Comparison of ENCODE assay signal across 8 cellular contexts in the genomic region with DNA sequence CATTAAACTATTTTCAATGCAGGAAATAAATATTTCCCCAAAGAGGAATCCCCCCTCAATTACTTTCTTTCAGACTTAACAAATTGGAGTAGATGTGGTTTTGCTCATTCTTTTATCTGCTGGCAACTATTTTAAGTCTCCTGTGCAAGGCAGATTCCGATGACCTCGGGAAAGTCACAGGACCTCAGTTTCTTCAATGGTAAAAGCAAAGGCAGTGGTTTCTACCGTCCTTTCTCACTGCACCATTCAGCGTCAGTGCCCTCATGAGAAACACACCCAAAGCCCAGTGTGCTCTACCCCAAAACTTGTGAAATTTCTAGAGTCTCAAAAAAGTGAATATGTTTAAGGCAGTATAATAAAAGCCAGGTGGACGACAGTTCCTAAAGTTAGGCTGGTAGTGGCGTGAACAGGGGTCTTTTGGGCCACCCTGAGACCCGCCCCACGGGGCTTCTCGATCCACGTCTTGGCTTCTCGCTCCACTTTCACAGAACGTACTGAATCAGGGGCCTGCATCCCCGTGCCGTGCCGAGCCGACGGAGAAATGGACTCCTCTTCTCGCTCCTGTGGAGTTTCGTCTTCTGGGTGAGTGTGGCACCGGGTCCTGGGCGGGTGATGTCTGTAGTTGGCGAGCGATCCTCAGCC. TPM values are rescaled to one million over a fixed set of nuclear protein-coding genes. Genes with fewer than 3 reads are reported as not detected.
A peak's percentile ranks its signal among the peaks of the same experiment; 100 is the strongest.
DNase-seq lines count a peak whose midpoint lies in the region; ATAC-seq, FAIRE-seq and TF ChIP-seq lines count a peak whose summit lies in the region.

No MANE protein-coding gene starts in this region.

- H3K4me3 Mint-ChIP-seq in natural killer cell: peak overlapping the region; percentile 98

- H3K36me3 ChIP-seq in ACC112 (ENCODE audit: insufficient read depth, low read length): no peaks in the 10 kb centered on the region

- TF ChIP-seq POLR2A in GM12892 (IDR thresholded peaks at IDR 0.05; ENCODE audit: low read depth, low read length): no peak

- H3K9me3 Mint-ChIP-seq in natural killer cell: no peaks in the 10 kb centered on the region

- no peaks in the 10 kb centered on the region for H3K27me3 Mint-ChIP-seq in natural killer cell (ENCODE audit: low read depth in 2 of 2)

- H3K4me1 ChIP-seq in ACC112 (ENCODE audit: control insufficient read depth, insufficient read depth, low read length, unreplicated experiment): peaks cover 29% of the 10 kb centered on the region

- H3K4me1 Mint-ChIP-seq in natural killer cell: peaks cover 28 to 33% of the 10 kb centered on the region in 2 donors

- no peaks in the 10 kb centered on the region for H3K27me3 ChIP-seq in ACC112 (ENCODE audit: insufficient read depth, low read length)

- intact Hi-C loops in natural killer cell (cut with micrococcal nuclease): loop anchor here (5.0 to 10.0 kb wide), 3 partner anchors 489 to 868 kb away; a partner anchor contains a TSS

- peaks cover 41% of the 10 kb centered on the region for H3K79me2 ChIP-seq in ACC112 (ENCODE audit: control insufficient read depth, insufficient read depth, low read length, unreplicated experiment)

- DNase-seq in GM12892 (ENCODE audit: insufficient read length) (no peak), fibroblast of villous mesenchyme (ENCODE audit: low read depth) (peak; percentile 47), natural killer cell (no peak)
- DNase-seq in stimulated activated naive CD4-positive, alpha-beta T cell (lab: John Stamatoyannopoulos, UW): no peak

- ATAC-seq in HG03442 (IDR thresholded peaks at IDR 0.05; ENCODE audit: unreplicated experiment) (peak; percentile 30), natural killer cell (peak; percentile 14 to 34 (median 16)), GM19328 (IDR thresholded peaks at IDR 0.05; ENCODE audit: unreplicated experiment) (no peak)

- peak overlapping the region; percentile 81 to 92 for H3K27ac Mint-ChIP-seq in natural killer cell

- peak; percentile 81 for FAIRE-seq in GM12892 (lab: Jason Lieb, UNC)

- H3K4me3 ChIP-seq in ACC112 (ENCODE audit: low read depth, low read length) (peak overlapping the region; percentile 80), WI38 (ENCODE audit: low read depth, low read length) (peak overlapping the region; percentile 87), fibroblast of villous mesenchyme (ENCODE audit: low read depth, low read length) (peak overlapping the region; percentile 85)

- no peaks in the 10 kb centered on the region for H3K36me3 Mint-ChIP-seq in natural killer cell

- peak overlapping the region; percentile 81 for H3K27ac ChIP-seq in ACC112 (ENCODE audit: low read depth, low read length)

- peak overlapping the region; percentile 43 for H2AFZ ChIP-seq in ACC112 (ENCODE audit: low read length, unreplicated experiment)

- TF ChIP-seq CTCF in WI38 (IDR thresholded peaks at IDR 0.05; ENCODE audit: low read depth, low read length) (no peak), fibroblast of villous mesenchyme (IDR thresholded peaks at IDR 0.05; ENCODE audit: insufficient read depth, low read depth, low read length) (no peak), natural killer cell (IDR thresholded peaks at IDR 0.05) (no peak)

RNA-seq across cellular contexts. Expression of a gene that starts 1.3 kb away (rescaled TPM):
- 4.2 TPM for polyA plus RNA-seq in GM12892 (2012; ENCODE audit: missing spikeins)
- total RNA-seq in fibroblast of villous mesenchyme: 89.9 and 166 TPM in 2 replicates
- 10 to 100 TPM; 31.5 to 45.8 (median 41.1) TPM for total RNA-seq in natural killer cell
